36 cellular contexts compared by ENCODE assay signal in the genomic region with DNA sequence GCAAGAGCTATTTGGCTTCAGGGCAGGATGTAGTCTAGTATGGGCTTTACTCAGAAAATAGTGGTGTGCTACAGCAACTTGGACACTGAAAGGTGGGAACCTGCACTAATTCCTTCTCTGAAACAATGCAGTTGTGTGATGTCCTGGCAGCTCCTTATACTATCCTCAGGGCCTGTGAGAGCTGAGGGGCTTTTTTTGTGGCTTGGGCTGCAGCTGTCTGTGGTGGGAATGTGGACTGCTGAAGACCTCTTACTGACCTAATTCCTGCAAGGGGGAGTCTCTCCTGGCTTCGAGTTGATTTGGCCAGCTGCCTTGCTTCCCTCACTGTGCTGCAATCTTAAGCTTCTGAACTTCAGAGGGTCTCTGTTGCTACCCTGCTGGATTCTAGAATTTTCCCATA. TPM values are rescaled to one million over a fixed set of nuclear protein-coding genes. Genes with fewer than 3 reads are reported as not detected.
"Had no signal": no experiment of that assay in that cellular context is flagged by ENCODE, and none has a peak within 500 bp of the region (broad histone marks: within the 10 kb centered on the region; RNA-seq: fewer than 3 reads in every experiment).

No MANE protein-coding gene starts in this region.

- H3K27me3 ChIP-seq: MG63 had no signal

- DNase-seq: Karpas-422, Kasumi-1, MG63, MM.1S, MV-4-11, NCI-H1048, NCI-H1092, NCI-H1092 treated with DMSO at 0.1 percent for 48 hours, NCI-H1105, NCI-H1105 treated with DMSO at 0.1 percent for 48 hours, NCI-H1417, NCI-H1417 treated with DMSO at 0.1 percent for 48 hours, NCI-H1436, NCI-H1436 treated with DMSO at 0.1 percent for 48 hours, NCI-H146, NCI-H1694, NCI-H1694 treated with DMSO at 0.1 percent for 48 hours, NCI-H187, NCI-H187 treated with DMSO at 0.1 percent for 48 hours, NCI-H1930, NCI-H2029, NCI-H2029 treated with DMSO at 0.1 percent for 48 hours, NCI-H2081, NCI-H2081 treated with DMSO at 0.1 percent for 48 hours, NCI-H2107, NCI-H2171, NCI-H2171 treated with DMSO at 0.1 percent for 48 hours, NCI-H2227 treated with DMSO at 0.1 percent for 48 hours, NCI-H226, NCI-H345, NCI-H446, NCI-H446 treated with DMSO at 0.1 percent for 48 hours, NCI-H510A, NCI-H510A treated with DMSO at 0.1 percent for 48 hours had no signal

- H3K36me3 ChIP-seq: MG63 had no signal

- H3K4me3 ChIP-seq: MG63 had no signal

RNA-seq across cellular contexts. Expression of a gene that starts 22.3 kb away (rescaled TPM):
- total RNA-seq: LHCN-M2, M059J had no signal
